Comparison of ENCODE assay signal across 1 cellular context in the genomic region with DNA sequence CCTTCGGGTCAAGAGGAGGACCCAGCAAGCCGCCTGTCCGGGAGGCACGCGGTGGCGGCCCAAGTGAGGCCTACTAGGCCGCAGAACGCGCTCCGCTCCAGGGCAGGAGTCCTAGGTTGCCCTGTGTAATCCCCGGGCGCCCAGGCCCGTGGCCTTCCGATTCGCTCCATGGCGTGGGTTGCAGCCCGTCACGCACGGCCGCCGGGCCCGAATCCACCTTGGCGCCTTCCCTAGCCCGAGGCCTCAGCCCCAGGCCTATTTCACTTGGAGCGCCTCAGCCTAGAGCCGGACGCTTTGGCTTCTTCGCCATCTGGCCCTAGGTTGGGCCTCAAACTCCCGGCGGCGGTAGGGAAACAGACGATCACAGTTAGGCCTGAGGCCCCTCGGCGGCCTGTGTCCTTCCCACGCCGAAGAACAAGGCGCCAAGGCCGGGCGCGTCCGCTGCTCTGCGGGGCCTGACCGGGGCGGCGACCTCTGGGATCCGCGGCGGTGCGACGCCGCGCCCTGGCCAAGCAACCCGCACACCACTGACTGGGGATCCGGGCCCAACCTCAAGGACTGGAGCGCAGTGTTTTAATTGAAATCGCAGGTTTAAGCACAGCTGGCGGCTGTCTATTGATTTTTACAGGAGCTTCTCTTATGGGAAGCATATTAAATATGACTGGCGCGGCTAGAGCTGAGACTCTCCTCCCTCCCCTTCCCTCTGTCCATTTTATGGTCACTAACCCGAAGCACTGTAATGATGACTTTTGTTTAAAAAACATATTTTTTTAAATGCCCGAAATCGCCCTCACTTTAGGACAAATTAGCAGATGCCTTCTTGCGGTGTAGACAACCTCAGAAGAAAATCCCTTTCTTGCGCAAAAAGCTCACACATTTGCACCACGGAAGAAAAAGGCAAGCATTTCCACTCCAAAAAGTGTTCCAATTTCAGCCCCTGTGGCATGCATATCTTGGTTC.
A peak's percentile ranks its signal among the peaks of the same experiment; 100 is the strongest.
TF ChIP-seq lines count a peak whose summit lies in the region.

No MANE protein-coding gene starts in this region.

TF ChIP-seq in H1, 55 proteins besides CTCF, POLR2A, EP300 and RAD21:
- TF ChIP-seq CEBPB (IDR thresholded peaks at IDR 0.05; ENCODE audit: low read depth, low read length) = no peak
- no peak for TF ChIP-seq CHD2 (IDR thresholded peaks at IDR 0.05; ENCODE audit: low read length)
- no peak for TF ChIP-seq CHD1 (IDR thresholded peaks at IDR 0.05; ENCODE audit: low read depth, low read length)
- no peak for TF ChIP-seq POU5F1 (IDR thresholded peaks at IDR 0.05; ENCODE audit: low read depth, low read length)
- TF ChIP-seq, protein P1, sequence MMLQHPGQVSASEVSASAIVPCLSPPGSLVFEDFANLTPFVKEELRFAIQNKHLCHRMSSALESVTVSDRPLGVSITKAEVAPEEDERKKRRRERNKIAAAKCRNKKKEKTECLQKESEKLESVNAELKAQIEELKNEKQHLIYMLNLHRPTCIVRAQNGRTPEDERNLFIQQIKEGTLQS (IDR thresholded peaks at IDR 0.05; ENCODE audit: insufficient read depth, low read depth, low read length) = no peak
- no peak for TF ChIP-seq KDM1A (IDR thresholded peaks at IDR 0.05; ENCODE audit: borderline replicate concordance, low read length)
- no peak for TF ChIP-seq POLR2AphosphoS5 (IDR thresholded peaks at IDR 0.05; ENCODE audit: low read depth, low read length)
- TF ChIP-seq TEAD4 (IDR thresholded peaks at IDR 0.05; ENCODE audit: low read depth, low read length) = no peak
- no peak for TF ChIP-seq CBX5 (IDR thresholded peaks at IDR 0.05; ENCODE audit: low read depth, low read length)
- TF ChIP-seq EZH2 (IDR thresholded peaks at IDR 0.05; ENCODE audit: low read depth, low read length, severe bottlenecking) = peak; percentile 100
- TF ChIP-seq SP4 (IDR thresholded peaks at IDR 0.05; ENCODE audit: low read length) = no peak
- TF ChIP-seq SP2 (IDR thresholded peaks at IDR 0.05; ENCODE audit: low read length) = no peak
- TF ChIP-seq KDM4A (IDR thresholded peaks at IDR 0.05; ENCODE audit: low read depth, low read length, severe bottlenecking) = peak; percentile 44
- TF ChIP-seq SAP30 (IDR thresholded peaks at IDR 0.05; ENCODE audit: insufficient read depth, insufficient replicate concordance, low read length) = no peak
- no peak for TF ChIP-seq YY1 (IDR thresholded peaks at IDR 0.05; ENCODE audit: low read depth, low read length)
- TF ChIP-seq SIRT6 (IDR thresholded peaks at IDR 0.05; ENCODE audit: low read length) = no peak
- TF ChIP-seq GABPA (IDR thresholded peaks at IDR 0.05; ENCODE audit: borderline replicate concordance, insufficient read depth, low read length) = no peak
- TF ChIP-seq CTBP2 (IDR thresholded peaks at IDR 0.05; ENCODE audit: borderline replicate concordance, insufficient read depth, insufficient read length, low read length) = peak; percentile 51
- TF ChIP-seq E2F6 (IDR thresholded peaks at IDR 0.05) = peak; percentile 90
- no peak for TF ChIP-seq SP1 (IDR thresholded peaks at IDR 0.05; ENCODE audit: low read depth, low read length)
- no peak for TF ChIP-seq ATF2 (IDR thresholded peaks at IDR 0.05; ENCODE audit: low read length)
- peak; percentile 94 for TF ChIP-seq MAX (IDR thresholded peaks at IDR 0.05)
- peak; percentile 95 for TF ChIP-seq RNF2 (IDR thresholded peaks at IDR 0.05; ENCODE audit: borderline replicate concordance, low read depth, low read length, missing control alignments, poor library complexity, severe bottlenecking)
- peak; percentile 100 for TF ChIP-seq SUZ12 (IDR thresholded peaks at IDR 0.05; ENCODE audit: low read length)
